In genomic region chr16:58938856-58939255, GRCh38 we compare ENCODE assay signal across 24 cellular contexts.
DNase-seq lines count a peak whose midpoint lies in the region; ATAC-seq, FAIRE-seq and TF ChIP-seq lines count a peak whose summit lies in the region.
"Had no signal": no experiment of that assay in that cellular context is flagged by ENCODE, and none has a peak within 500 bp of the region (broad histone marks: within the 10 kb centered on the region; RNA-seq: fewer than 3 reads in every experiment).

No MANE protein-coding gene starts in this region.

- no peak for ATAC-seq in pancreas
- ATAC-seq: CD8-positive, alpha-beta T cell had no signal

- intact Hi-C loops in thyroid gland (cut with DNase I) (no loop called here), pancreas (cut with DNase I) (no loop called here)

- TF ChIP-seq CTCF in neural cell (IDR thresholded peaks at IDR 0.05; ENCODE audit: poor library complexity, severe bottlenecking) (no peak), thyroid gland (IDR thresholded peaks at IDR 0.05) (no peak), pancreas (IDR thresholded peaks at IDR 0.05) (no peak)

- no peaks in the 10 kb centered on the region for H3K4me1 Mint-ChIP-seq in activated CD4-positive, alpha-beta T cell treated with anti-CD3 and anti-CD28 coated beads, Interleukin-2, amount 10 ng/mL, durations not matched to agents 7 days and 5 days

- no peaks in the 10 kb centered on the region for H3K79me2 ChIP-seq in neural cell (replicated peaks; ENCODE audit: insufficient read depth, low read length)

- no peaks in the 10 kb centered on the region for H3K9me3 Mint-ChIP-seq in activated CD4-positive, alpha-beta T cell treated with anti-CD3 and anti-CD28 coated beads, Interleukin-2, amount 10 ng/mL, durations not matched to agents 7 days and 5 days

- H3K36me3 ChIP-seq in NT2/D1 (ENCODE audit: insufficient read depth, insufficient read length, low read length) = no peaks in the 10 kb centered on the region
- H3K36me3 ChIP-seq in neural cell (ENCODE audit: insufficient read depth, low read length) = no peaks in the 10 kb centered on the region
- H3K36me3 ChIP-seq in thyroid gland = no peaks in the 10 kb centered on the region
- no peaks in the 10 kb centered on the region for H3K36me3 ChIP-seq in pancreas
- H3K36me3 ChIP-seq: Peyer's patch had no signal

- TF ChIP-seq EP300 in neural cell (conservative IDR thresholded peaks at IDR 0.05; ENCODE audit: poor library complexity, severe bottlenecking) = no peak

- H3K4me1 ChIP-seq in NT2/D1 (ENCODE audit: insufficient read depth, insufficient read length) (no peaks in the 10 kb centered on the region), thyroid gland (no peaks in the 10 kb centered on the region), pancreas (no peaks in the 10 kb centered on the region)
- H3K4me1 ChIP-seq: Peyer's patch had no signal

- H3K4me2 ChIP-seq in neural cell (ENCODE audit: low read length) = no peak overlapping the region

- CTCF ChIA-PET in activated CD4-positive, alpha-beta T cell treated with anti-CD3 and anti-CD28 coated beads, Interleukin-2, amount 10 ng/mL, durations not matched to agents 7 days and 5 days (lab: Charles Lee) = interaction anchor here (0.5 kb wide), 1 partner anchor 909 kb away, joined by 3 read pairs; no protein-coding TSS in a partner anchor

- H4K20me1 ChIP-seq in neural cell (ENCODE audit: insufficient read depth) = no peaks in the 10 kb centered on the region

- H3F3A ChIP-seq in neural cell (ENCODE audit: insufficient read depth, low read length, poor library complexity, severe bottlenecking) = no peaks in the 10 kb centered on the region

- no peak overlapping the region for H3K4me3 ChIP-seq in NT2/D1 (ENCODE audit: insufficient read length, low read depth)
- no peak overlapping the region for H3K4me3 ChIP-seq in neural cell (ENCODE audit: low read length)
- no peak overlapping the region for H3K4me3 ChIP-seq in thyroid gland (replicated peaks in 1 of 3)
- no peak overlapping the region for H3K4me3 ChIP-seq in pancreas
- H3K4me3 ChIP-seq: GM23248, Peyer's patch had no signal

- H3K27ac ChIP-seq in neural cell (ENCODE audit: low read length) (no peak overlapping the region), thyroid gland (no peak overlapping the region), pancreas (no peak overlapping the region)
- H3K27ac ChIP-seq: GM23248, Peyer's patch had no signal

- no peak for TF ChIP-seq POLR2A in thyroid gland (IDR thresholded peaks at IDR 0.05)

- H3K9me3 ChIP-seq in NT2/D1 (ENCODE audit: insufficient read depth, low read length) (peaks cover 5% of the 10 kb centered on the region; the same call in 1 of the 2 replicates), neural cell (ENCODE audit: low read length) (no peaks in the 10 kb centered on the region), thyroid gland (no peaks in the 10 kb centered on the region), pancreas (no peaks in the 10 kb centered on the region)
- H3K9me3 ChIP-seq: Peyer's patch had no signal

- no peak overlapping the region for H3K27ac Mint-ChIP-seq in activated CD4-positive, alpha-beta T cell treated with anti-CD3 and anti-CD28 coated beads, Interleukin-2, amount 10 ng/mL, durations not matched to agents 7 days and 5 days
- H3K27ac Mint-ChIP-seq: CD8-positive, alpha-beta T cell had no signal

- no peaks in the 10 kb centered on the region for H3K9me2 ChIP-seq in neural cell (ENCODE audit: insufficient read depth, low read length)

- FAIRE-seq in pancreas (lab: Jason Lieb, UNC) = no peak
- FAIRE-seq: G401.6, GM12892 had no signal

- H3K4me3 Mint-ChIP-seq in activated CD4-positive, alpha-beta T cell treated with anti-CD3 and anti-CD28 coated beads, Interleukin-2, amount 10 ng/mL, durations not matched to agents 7 days and 5 days = no peak overlapping the region
- H3K4me3 Mint-ChIP-seq: CD8-positive, alpha-beta T cell had no signal

- 60 to 61% methylated on average over 6 of the region's 6 CpGs for WGBS in thyroid gland, 2 donors
- 32 to 38% methylated on average over 6 of the region's 6 CpGs for WGBS in pancreas, 2 donors

- H3K9ac ChIP-seq in NT2/D1 (ENCODE audit: insufficient read length, low read depth) (no peak overlapping the region), neural cell (ENCODE audit: low read length) (no peak overlapping the region)
- H3K9ac ChIP-seq: GM23248 had no signal

- no peak for TF ChIP-seq RAD21 in neural cell (conservative IDR thresholded peaks at IDR 0.05)

- H2AFZ ChIP-seq in neural cell (ENCODE audit: low read depth, low read length) = no peak overlapping the region
- H2AFZ ChIP-seq: GM23248 had no signal

- H3K36me3 Mint-ChIP-seq in activated CD4-positive, alpha-beta T cell treated with anti-CD3 and anti-CD28 coated beads, Interleukin-2, amount 10 ng/mL, durations not matched to agents 7 days and 5 days (ENCODE audit: low read depth) = no peaks in the 10 kb centered on the region
- H3K36me3 Mint-ChIP-seq: CD8-positive, alpha-beta T cell had no signal

- peak; percentile 3 for DNase-seq in EH (ENCODE audit: low read depth)
- peak; percentile 47 for DNase-seq in NT2/D1 (ENCODE audit: low read depth, low spot score)
- DNase-seq in iPS DF 19.7 (ENCODE audit: low read depth, low spot score) = peak; percentile 38
- DNase-seq in thyroid gland = no peak
- DNase-seq in activated CD4-positive, alpha-beta T cell treated with anti-CD3 and anti-CD28 coated beads, Interleukin-2, amount 10 ng/mL, durations not matched to agents 7 days and 5 days = no peak
- no peak for DNase-seq in T-helper 2 cell
- no peak for DNase-seq in pancreas
- DNase-seq: 8988T; AML-193; C1 segment of cervical spinal cord; CD8-positive, alpha-beta T cell; DND-41; GM23248; KBM-7; NCI-H1092; NCI-H1436 treated with DMSO at 0.1 percent for 48 hours; NCI-H1930; NCI-H226; NCI-H510A treated with DMSO at 0.1 percent for 48 hours; NCI-H748 treated with DMSO at 0.1 percent for 48 hours; Peyer's patch had no signal

- peaks cover 2% of the 10 kb centered on the region for H3K27me3 Mint-ChIP-seq in activated CD4-positive, alpha-beta T cell treated with anti-CD3 and anti-CD28 coated beads, Interleukin-2, amount 10 ng/mL, durations not matched to agents 7 days and 5 days

- POLR2A ChIA-PET in activated CD4-positive, alpha-beta T cell treated with anti-CD3 and anti-CD28 coated beads, Interleukin-2, amount 10 ng/mL, durations not matched to agents 7 days and 5 days (lab: Charles Lee) = no interaction called here

- H3K27me3 ChIP-seq in NT2/D1 (ENCODE audit: insufficient read depth, insufficient read length) (no peaks in the 10 kb centered on the region), neural cell (ENCODE audit: insufficient read depth, low read depth, low read length) (no peaks in the 10 kb centered on the region), thyroid gland (no peaks in the 10 kb centered on the region), pancreas (no peaks in the 10 kb centered on the region)
- H3K27me3 ChIP-seq: Peyer's patch had no signal

TF ChIP-seq in neural cell, 6 proteins besides CTCF, POLR2A, EP300 and RAD21:
- TF ChIP-seq REST (IDR thresholded peaks at IDR 0.05; ENCODE audit: borderline replicate concordance) (no peak), SMC3 (conservative IDR thresholded peaks at IDR 0.05; ENCODE audit: poor library complexity) (no peak), MXI1 (conservative IDR thresholded peaks at IDR 0.05; ENCODE audit: poor library complexity, severe bottlenecking) (no peak), EZH2 (IDR thresholded peaks at IDR 0.05; ENCODE audit: borderline replicate concordance, insufficient read depth, low read length, poor library complexity, severe bottlenecking) (no peak), POLR2AphosphoS5 (IDR thresholded peaks at IDR 0.05) (peak; percentile 38), TAF1 (IDR thresholded peaks at IDR 0.05; ENCODE audit: low read depth) (no peak)

Comparison
In these comparisons a context has a peak if more than half of its experiments do, and no peak if none do; other contexts are left out.
1. DNase-seq: peak in EH (single experiment), NT2/D1 (single experiment) and iPS DF 19.7 (single experiment); none in thyroid gland (0 of 2), activated CD4-positive, alpha-beta T cell treated with anti-CD3 and anti-CD28 coated beads, Interleukin-2, amount 10 ng/mL, durations not matched to agents 7 days and 5 days (single experiment), T-helper 2 cell (0 of 5) and pancreas (0 of 6).